In the genomic region with DNA sequence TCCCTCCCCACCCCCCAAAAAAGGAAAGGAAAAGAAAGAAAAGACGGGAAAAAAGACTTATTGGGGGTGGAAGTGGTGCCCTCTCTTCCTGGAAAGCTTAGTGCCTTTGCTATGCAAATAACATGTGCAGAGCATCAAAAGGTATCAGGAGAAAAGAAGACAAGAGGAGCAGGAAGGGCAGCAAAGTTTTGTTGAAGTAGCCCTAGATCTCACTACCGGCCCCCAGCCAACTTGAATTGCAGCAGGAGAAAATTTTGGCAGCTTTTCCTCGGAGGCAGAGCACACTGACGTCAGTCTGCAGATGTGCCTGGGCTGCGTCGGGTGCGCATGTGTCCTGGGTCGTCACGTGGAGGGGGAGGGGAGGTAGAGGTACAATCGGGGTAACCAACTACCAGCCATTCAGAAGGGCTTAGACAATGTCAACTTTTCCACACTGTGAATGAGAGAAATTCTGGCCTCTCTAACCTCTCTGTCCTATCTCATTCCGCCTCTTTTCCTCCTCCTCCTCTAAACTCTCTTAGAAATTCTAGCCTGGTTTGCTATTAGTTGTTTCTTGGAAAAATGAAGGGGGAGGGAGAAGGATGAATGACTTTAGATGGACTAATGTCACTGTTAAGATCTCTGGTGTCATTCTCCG, we compare ENCODE assay signal across 7 cellular contexts. TPM values are rescaled to one million over a fixed set of nuclear protein-coding genes. Genes with fewer than 3 reads are reported as not detected.
DNase-seq lines count a peak whose midpoint lies in the region; ATAC-seq and TF ChIP-seq lines count a peak whose summit lies in the region.

A gene with protein sequence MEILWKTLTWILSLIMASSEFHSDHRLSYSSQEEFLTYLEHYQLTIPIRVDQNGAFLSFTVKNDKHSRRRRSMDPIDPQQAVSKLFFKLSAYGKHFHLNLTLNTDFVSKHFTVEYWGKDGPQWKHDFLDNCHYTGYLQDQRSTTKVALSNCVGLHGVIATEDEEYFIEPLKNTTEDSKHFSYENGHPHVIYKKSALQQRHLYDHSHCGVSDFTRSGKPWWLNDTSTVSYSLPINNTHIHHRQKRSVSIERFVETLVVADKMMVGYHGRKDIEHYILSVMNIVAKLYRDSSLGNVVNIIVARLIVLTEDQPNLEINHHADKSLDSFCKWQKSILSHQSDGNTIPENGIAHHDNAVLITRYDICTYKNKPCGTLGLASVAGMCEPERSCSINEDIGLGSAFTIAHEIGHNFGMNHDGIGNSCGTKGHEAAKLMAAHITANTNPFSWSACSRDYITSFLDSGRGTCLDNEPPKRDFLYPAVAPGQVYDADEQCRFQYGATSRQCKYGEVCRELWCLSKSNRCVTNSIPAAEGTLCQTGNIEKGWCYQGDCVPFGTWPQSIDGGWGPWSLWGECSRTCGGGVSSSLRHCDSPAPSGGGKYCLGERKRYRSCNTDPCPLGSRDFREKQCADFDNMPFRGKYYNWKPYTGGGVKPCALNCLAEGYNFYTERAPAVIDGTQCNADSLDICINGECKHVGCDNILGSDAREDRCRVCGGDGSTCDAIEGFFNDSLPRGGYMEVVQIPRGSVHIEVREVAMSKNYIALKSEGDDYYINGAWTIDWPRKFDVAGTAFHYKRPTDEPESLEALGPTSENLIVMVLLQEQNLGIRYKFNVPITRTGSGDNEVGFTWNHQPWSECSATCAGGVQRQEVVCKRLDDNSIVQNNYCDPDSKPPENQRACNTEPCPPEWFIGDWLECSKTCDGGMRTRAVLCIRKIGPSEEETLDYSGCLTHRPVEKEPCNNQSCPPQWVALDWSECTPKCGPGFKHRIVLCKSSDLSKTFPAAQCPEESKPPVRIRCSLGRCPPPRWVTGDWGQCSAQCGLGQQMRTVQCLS (N-terminal part only) (minus strand): TSS at position 286 of the 637 bp plus-strand sequence. CDS start 8,247 bp downstream, outside the sequence.

- dilution Hi-C loops in mammary epithelial cell (cut with HindIII; ENCODE audit: low sequenced_read_pairs) = loop anchor here (5.0 kb wide), 2 partner anchors 329 to 669 kb away; no protein-coding TSS in a partner anchor

- no peak for TF ChIP-seq CTCF in WERI-Rb-1 (IDR thresholded peaks at IDR 0.05; ENCODE audit: low read depth, low read length)
- no peak for TF ChIP-seq CTCF in mammary epithelial cell (conservative IDR thresholded peaks at IDR 0.05 in 1 of 2, IDR thresholded peaks at IDR 0.05 in 1 of 2; ENCODE audit: extremely low read depth in 1 of 2, insufficient read depth in 1 of 2, low read depth in 1 of 2, low read length in 2 of 2)

- H4K20me1 ChIP-seq in mammary epithelial cell (ENCODE audit: insufficient read depth, low read length) = no peaks in the 10 kb centered on the region

- peak within 1 kb of the TSS; percentile 92 for H3K4me2 ChIP-seq in mammary epithelial cell (ENCODE audit: insufficient read depth, low read depth, low read length)

- DNase-seq in NCI-H2081 (lab: John Stamatoyannopoulos, UW) (peak; percentile 76 to 83), WERI-Rb-1 (peak; percentile 39), mammary epithelial cell (peak; percentile 87), iPS-NIHi11 (ENCODE audit: low spot score) (peak; percentile 78)

- H3K4me3 ChIP-seq in WERI-Rb-1 (ENCODE audit: low read depth, low read length) (peak within 1 kb of the TSS; percentile 49), mammary epithelial cell (replicated peaks in 1 of 3; ENCODE audit: insufficient read depth in 1 of 3, low read depth in 2 of 3, low read length in 3 of 3) (peak within 1 kb of the TSS; percentile 54 to 88 (median 80)), skin epidermis (peak within 1 kb of the TSS; percentile 35 to 66 (median 46))

- BruUV-seq in mammary epithelial cell (replicated peaks; lab: Mats Ljungman, UMichigan) = no TSS peak

- WGBS in mammary epithelial cell (ENCODE audit: low coverage, missing lambda C conversion rate) = 0% methylated on average over 5 of the region's 12 CpGs

- H3K9me3 ChIP-seq in WERI-Rb-1 (ENCODE audit: severe bottlenecking) = no peaks in the 10 kb centered on the region
- H3K9me3 ChIP-seq in mammary epithelial cell (replicated peaks; ENCODE audit: insufficient read depth, low read length) = no peaks in the 10 kb centered on the region

- in situ Hi-C loops in mammary epithelial cell (cut with MboI; ENCODE audit: low sequenced_read_pairs in 2 of 2) = loop anchor here (5.0 to 25.0 kb wide), 5 partner anchors 519 to 844 kb away; no protein-coding TSS in a partner anchor

- H2AFZ ChIP-seq in mammary epithelial cell (ENCODE audit: low read depth, low read length) = peak within 1 kb of the TSS; percentile 90

- CTCF ChIA-PET in mammary epithelial cell (lab: Charles Lee; ENCODE audit: low non-redundant PET) = interaction anchor here (0.6 kb wide), 1 partner anchor 870 kb away, joined by 6 read pairs; no protein-coding TSS in a partner anchor

- peaks cover 9% of the 10 kb centered on the region for H3K4me1 ChIP-seq in mammary epithelial cell (ENCODE audit: insufficient read depth, low read length)

- peaks cover 46% of the 10 kb centered on the region for H3K79me2 ChIP-seq in mammary epithelial cell (ENCODE audit: insufficient read depth, low read length)

- no peak within 1 kb of the TSS for H3K27ac ChIP-seq in WERI-Rb-1
- H3K27ac ChIP-seq in mammary epithelial cell (ENCODE audit: insufficient read depth, low read depth, low read length) = peak within 1 kb of the TSS; percentile 76
- H3K27ac ChIP-seq in skin epidermis = peak within 1 kb of the TSS; percentile 43 to 88 (median 75)

- ATAC-seq in GM18508 (IDR thresholded peaks at IDR 0.05; ENCODE audit: insufficient read depth, unreplicated experiment) = peak; percentile 58
- ATAC-seq in HG02852 (IDR thresholded peaks at IDR 0.05; ENCODE audit: unreplicated experiment) = peak; percentile 77

- H3K9ac ChIP-seq in mammary epithelial cell (ENCODE audit: insufficient read depth, low read length) = peak within 1 kb of the TSS; percentile 85

- H3K36me3 ChIP-seq in WERI-Rb-1 (no peaks in the 10 kb centered on the region), mammary epithelial cell (ENCODE audit: insufficient read depth, low read length) (no peaks in the 10 kb centered on the region)

- intact Hi-C loops in mammary epithelial cell (cut with micrococcal nuclease) = loop anchor here (2.0 to 10.0 kb wide), 5 partner anchors 289 to 1337 kb away; no protein-coding TSS in a partner anchor

- no peaks in the 10 kb centered on the region for H3K27me3 ChIP-seq in WERI-Rb-1 (ENCODE audit: insufficient read depth, low read depth, severe bottlenecking)
- H3K27me3 ChIP-seq in mammary epithelial cell (ENCODE audit: insufficient read depth, low read length) = no peaks in the 10 kb centered on the region

RNA-seq across cellular contexts. Expression of the gene that starts here (rescaled TPM):
- 10 to 100 TPM; 47.5 to 63.7 TPM for total RNA-seq in mammary epithelial cell
- 8.2 TPM for polyA plus RNA-seq in mammary epithelial cell
- polyA minus RNA-seq in mammary epithelial cell = 29.5 TPM
